ENCODE assay signal across 12 cellular contexts in the genomic region with DNA sequence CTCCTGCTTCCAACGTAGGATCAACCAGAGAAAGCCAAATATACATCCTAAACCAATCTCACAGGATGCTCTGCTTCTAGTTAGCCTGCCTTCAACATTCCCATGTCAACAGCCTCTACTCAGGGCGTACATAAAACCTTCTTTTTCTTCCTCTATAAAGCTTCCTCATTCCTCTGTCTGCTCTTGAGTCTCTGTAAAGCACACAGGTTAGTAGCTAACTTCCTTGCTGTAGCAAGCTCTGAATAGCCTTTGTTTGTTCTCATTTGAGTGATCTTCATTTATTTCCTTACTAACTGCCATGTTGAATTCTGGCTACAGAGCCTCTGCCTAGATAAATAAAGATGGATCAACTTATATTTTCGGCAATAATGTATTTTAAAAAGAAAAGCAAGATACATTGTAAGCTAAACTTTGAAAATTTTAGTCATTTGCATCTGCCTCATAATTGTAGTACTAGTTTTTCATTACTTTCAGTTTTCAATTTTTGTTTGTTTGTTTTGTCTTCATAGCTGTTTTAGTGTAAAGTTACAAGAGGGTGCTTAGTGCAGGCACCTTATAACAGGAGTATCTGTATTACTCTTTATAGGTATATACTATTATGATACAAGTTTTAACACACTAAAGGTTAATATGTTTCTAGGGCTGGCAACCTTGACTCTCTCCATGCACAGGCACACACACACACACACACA.
DNase-seq lines count a peak whose midpoint lies in the region; ATAC-seq and TF ChIP-seq lines count a peak whose summit lies in the region.
"Had no signal": no experiment of that assay in that cellular context is flagged by ENCODE, and none has a peak within 500 bp of the region (broad histone marks: within the 10 kb centered on the region; RNA-seq: fewer than 3 reads in every experiment).

No MANE protein-coding gene starts in this region.

- no peak for TF ChIP-seq POLR2A in GM18505 (IDR thresholded peaks at IDR 0.05; ENCODE audit: borderline replicate concordance, extremely low read depth, insufficient read depth, insufficient read length)

- H3K36me3 Mint-ChIP-seq in IgD-negative memory B cell: no peaks in the 10 kb centered on the region

- DNase-seq in NCI-H748 (lab: John Stamatoyannopoulos, UW; ENCODE audit: unreplicated experiment): peak; percentile 9
- DNase-seq in NCI-H748 treated with DMSO at 0.1 percent for 48 hours (lab: John Stamatoyannopoulos, UW): no peak
- peak; percentile 48 for DNase-seq in renal cortical epithelial cell (ENCODE audit: low read depth)
- DNase-seq in NCI-H187 treated with DMSO at 0.1 percent for 48 hours (lab: John Stamatoyannopoulos, UW): no peak
- no peak for DNase-seq in NCI-H1694 treated with DMSO at 0.1 percent for 48 hours (lab: John Stamatoyannopoulos, UW)
- DNase-seq: activated gamma-delta T cell treated with Interleukin-2 at 50 U/mL for 16 hours, GDM1, NCI-H345 had no signal

- ATAC-seq in HG02759 (IDR thresholded peaks at IDR 0.05; ENCODE audit: unreplicated experiment): peak; percentile 66
- ATAC-seq in GM18505 (IDR thresholded peaks at IDR 0.05; ENCODE audit: unreplicated experiment): no peak

- H3K27me3 Mint-ChIP-seq in IgD-negative memory B cell: no peaks in the 10 kb centered on the region
- H3K27me3 Mint-ChIP-seq: dendritic cell treated with granulocyte-macrophage colony-stimulating factor and Interleukin-4, amounts not matched to agents 40 ng/mL and 50 ng/mL, for 4 days had no signal

- peaks cover 8 to 16% (median 14%) of the 10 kb centered on the region in 3 donors for H3K4me1 Mint-ChIP-seq in IgD-negative memory B cell

- no peak overlapping the region for H3K27ac Mint-ChIP-seq in IgD-negative memory B cell
- H3K27ac Mint-ChIP-seq: dendritic cell treated with granulocyte-macrophage colony-stimulating factor and Interleukin-4, amounts not matched to agents 40 ng/mL and 50 ng/mL, for 4 days had no signal

- H3K4me3 Mint-ChIP-seq in IgD-negative memory B cell: peak overlapping the region in 3 of 4 donors; percentile 2 to 36 (median 7)
- H3K4me3 Mint-ChIP-seq: dendritic cell treated with granulocyte-macrophage colony-stimulating factor and Interleukin-4, amounts not matched to agents 40 ng/mL and 50 ng/mL, for 4 days had no signal

- H3K9me3 Mint-ChIP-seq in IgD-negative memory B cell: peaks cover 0 to 2% (median 0%) of the 10 kb centered on the region in 3 donors
- H3K9me3 Mint-ChIP-seq: dendritic cell treated with granulocyte-macrophage colony-stimulating factor and Interleukin-4, amounts not matched to agents 40 ng/mL and 50 ng/mL, for 4 days had no signal

Comparison
In these comparisons a context has a peak if more than half of its experiments do, and no peak if none do; other contexts are left out.
1. DNase-seq: peak in NCI-H748 (single experiment) and renal cortical epithelial cell (single experiment); none in NCI-H748 treated with DMSO at 0.1 percent for 48 hours (single experiment), NCI-H187 treated with DMSO at 0.1 percent for 48 hours (single experiment) and NCI-H1694 treated with DMSO at 0.1 percent for 48 hours (single experiment).